ENCODE assay signal across 1 cellular context in the genomic region with DNA sequence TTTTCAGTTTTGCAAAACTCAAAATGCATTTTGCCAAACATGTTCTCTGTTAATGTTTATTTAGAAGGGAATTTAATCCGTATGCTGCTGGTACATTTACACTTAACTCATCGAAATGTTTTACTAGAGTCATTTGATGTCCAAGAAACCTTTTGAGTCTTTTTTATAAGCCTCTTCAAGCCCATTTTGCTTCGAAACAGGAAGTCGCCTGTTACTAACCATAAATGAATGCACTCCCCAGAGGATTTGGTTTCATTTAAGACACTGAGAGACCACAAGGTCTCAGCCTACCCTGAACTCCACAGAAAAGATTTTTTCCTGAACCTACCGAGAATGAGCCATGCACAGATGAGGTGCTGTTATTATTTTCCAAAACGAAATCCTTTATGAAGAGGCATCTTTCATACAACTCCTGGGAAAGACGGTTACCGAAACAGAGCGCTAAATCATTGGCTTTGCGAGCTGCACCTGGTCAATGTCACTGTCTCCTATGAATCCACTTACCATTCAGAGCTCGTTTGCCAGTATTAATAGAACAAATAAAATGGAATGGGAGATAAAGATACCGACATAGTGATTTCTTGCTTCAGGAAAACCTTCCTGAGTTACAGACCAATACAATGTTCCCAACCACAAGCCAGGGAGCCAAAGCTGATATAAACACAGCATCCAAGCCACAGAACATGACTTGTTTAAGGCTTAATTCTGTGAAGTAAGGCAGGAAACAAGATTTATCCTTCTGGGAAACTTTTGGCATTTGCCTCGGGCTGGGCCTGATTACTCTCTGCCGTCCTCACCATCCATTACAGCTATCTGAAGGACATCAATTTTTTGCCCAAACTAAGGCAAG.
A peak's percentile ranks its signal among the peaks of the same experiment; 100 is the strongest.
TF ChIP-seq lines count a peak whose summit lies in the region.

No MANE protein-coding gene starts in this region.

TF ChIP-seq in HEK293, 187 proteins besides CTCF, POLR2A, EP300 and RAD21 (continued from another document):
- TF ChIP-seq, protein P1, sequence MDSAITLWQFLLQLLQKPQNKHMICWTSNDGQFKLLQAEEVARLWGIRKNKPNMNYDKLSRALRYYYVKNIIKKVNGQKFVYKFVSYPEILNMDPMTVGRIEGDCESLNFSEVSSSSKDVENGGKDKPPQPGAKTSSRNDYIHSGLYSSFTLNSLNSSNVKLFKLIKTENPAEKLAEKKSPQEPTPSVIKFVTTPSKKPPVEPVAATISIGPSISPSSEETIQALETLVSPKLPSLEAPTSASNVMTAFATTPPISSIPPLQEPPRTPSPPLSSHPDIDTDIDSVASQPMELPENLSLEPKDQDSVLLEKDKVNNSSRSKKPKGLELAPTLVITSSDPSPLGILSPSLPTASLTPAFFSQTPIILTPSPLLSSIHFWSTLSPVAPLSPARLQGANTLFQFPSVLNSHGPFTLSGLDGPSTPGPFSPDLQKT (IDR thresholded peaks at IDR 0.05; ENCODE audit: borderline replicate concordance, low read depth, low read length), result no peak
- TF ChIP-seq ZNF658 (tag by site-specific recombination; IDR thresholded peaks at IDR 0.05) (no peak), ZNF600 (tag by site-specific recombination; IDR thresholded peaks at IDR 0.05) (no peak), ZNF791 (tag by site-specific recombination; IDR thresholded peaks at IDR 0.05) (no peak), GLIS1 (tag by site-specific recombination; IDR thresholded peaks at IDR 0.05) (peak; percentile 45), ZNF664 (tag by site-specific recombination; IDR thresholded peaks at IDR 0.05) (no peak), ZNF19 (tag by site-specific recombination; IDR thresholded peaks at IDR 0.05; ENCODE audit: low read depth) (no peak), ZNF223 (tag by site-specific recombination; IDR thresholded peaks at IDR 0.05) (no peak), ZNF560 (tag by site-specific recombination; IDR thresholded peaks at IDR 0.05; ENCODE audit: borderline replicate concordance) (no peak), GLIS2 (tag by site-specific recombination; IDR thresholded peaks at IDR 0.05) (no peak), ZNF214 (tag by site-specific recombination; IDR thresholded peaks at IDR 0.05; ENCODE audit: borderline replicate concordance) (no peak), ZNF184 (tag by site-specific recombination; IDR thresholded peaks at IDR 0.05) (no peak), ZBTB8A (tag by site-specific recombination; IDR thresholded peaks at IDR 0.05) (no peak), ZNF626 (tag by site-specific recombination; IDR thresholded peaks at IDR 0.05) (no peak), ZNF426 (tag by site-specific recombination; IDR thresholded peaks at IDR 0.05) (no peak), ZNF596 (tag by site-specific recombination; IDR thresholded peaks at IDR 0.05) (no peak), ZNF366 (tag by site-specific recombination; conservative IDR thresholded peaks at IDR 0.05) (no peak), HOXC10 (CRISPR knock-in tag; IDR thresholded peaks at IDR 0.05) (no peak), ZNF792 (tag by site-specific recombination; IDR thresholded peaks at IDR 0.05) (no peak), ZBTB1 (tag by site-specific recombination; IDR thresholded peaks at IDR 0.05) (no peak), ZNF138 (tag by site-specific recombination; IDR thresholded peaks at IDR 0.05; ENCODE audit: borderline replicate concordance) (no peak), ZNF473 (tag by site-specific recombination; IDR thresholded peaks at IDR 0.05) (no peak), ZNF16 (tag by site-specific recombination; IDR thresholded peaks at IDR 0.05; ENCODE audit: low read depth) (no peak), ZNF549 (tag by site-specific recombination; IDR thresholded peaks at IDR 0.05) (no peak), GFI1B (tag by site-specific recombination; IDR thresholded peaks at IDR 0.05) (no peak), ZNF433 (tag by site-specific recombination; IDR thresholded peaks at IDR 0.05; ENCODE audit: low read depth) (no peak), ZXDB (tag by site-specific recombination; IDR thresholded peaks at IDR 0.05) (no peak), ZNF112 (tag by site-specific recombination; IDR thresholded peaks at IDR 0.05) (no peak), ZBTB20 (tag by site-specific recombination; IDR thresholded peaks at IDR 0.05) (no peak), ZNF747 (tag by site-specific recombination; IDR thresholded peaks at IDR 0.05) (no peak), ZNF837 (tag by site-specific recombination; IDR thresholded peaks at IDR 0.05) (no peak), YY1 (tag by site-specific recombination; IDR thresholded peaks at IDR 0.05) (no peak), ZNF169 (tag by site-specific recombination; IDR thresholded peaks at IDR 0.05) (no peak), YY2 (tag by site-specific recombination; IDR thresholded peaks at IDR 0.05) (no peak), ZNF501 (tag by site-specific recombination; IDR thresholded peaks at IDR 0.05) (no peak), ZNF529 (tag by site-specific recombination; IDR thresholded peaks at IDR 0.05; ENCODE audit: insufficient replicate concordance) (no peak), ZSCAN23 (tag by site-specific recombination; IDR thresholded peaks at IDR 0.05) (no peak)
- TF ChIP-seq, protein P2, sequence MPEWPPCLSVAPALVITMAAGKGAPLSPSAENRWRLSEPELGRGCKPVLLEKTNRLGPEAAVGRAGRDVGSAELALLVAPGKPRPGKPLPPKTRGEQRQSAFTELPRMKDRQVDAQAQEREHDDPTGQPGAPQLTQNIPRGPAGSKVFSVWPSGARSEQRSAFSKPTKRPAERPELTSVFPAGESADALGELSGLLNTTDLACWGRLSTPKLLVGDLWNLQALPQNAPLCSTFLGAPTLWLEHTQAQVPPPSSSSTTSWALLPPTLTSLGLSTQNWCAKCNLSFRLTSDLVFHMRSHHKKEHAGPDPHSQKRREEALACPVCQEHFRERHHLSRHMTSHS (tag by site-specific recombination; IDR thresholded peaks at IDR 0.05), result no peak
- TF ChIP-seq, protein P3, sequence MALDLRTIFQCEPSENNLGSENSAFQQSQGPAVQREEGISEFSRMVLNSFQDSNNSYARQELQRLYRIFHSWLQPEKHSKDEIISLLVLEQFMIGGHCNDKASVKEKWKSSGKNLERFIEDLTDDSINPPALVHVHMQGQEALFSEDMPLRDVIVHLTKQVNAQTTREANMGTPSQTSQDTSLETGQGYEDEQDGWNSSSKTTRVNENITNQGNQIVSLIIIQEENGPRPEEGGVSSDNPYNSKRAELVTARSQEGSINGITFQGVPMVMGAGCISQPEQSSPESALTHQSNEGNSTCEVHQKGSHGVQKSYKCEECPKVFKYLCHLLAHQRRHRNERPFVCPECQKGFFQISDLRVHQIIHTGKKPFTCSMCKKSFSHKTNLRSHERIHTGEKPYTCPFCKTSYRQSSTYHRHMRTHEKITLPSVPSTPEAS (tag by site-specific recombination; IDR thresholded peaks at IDR 0.05), result no peak
- TF ChIP-seq, protein P4, sequence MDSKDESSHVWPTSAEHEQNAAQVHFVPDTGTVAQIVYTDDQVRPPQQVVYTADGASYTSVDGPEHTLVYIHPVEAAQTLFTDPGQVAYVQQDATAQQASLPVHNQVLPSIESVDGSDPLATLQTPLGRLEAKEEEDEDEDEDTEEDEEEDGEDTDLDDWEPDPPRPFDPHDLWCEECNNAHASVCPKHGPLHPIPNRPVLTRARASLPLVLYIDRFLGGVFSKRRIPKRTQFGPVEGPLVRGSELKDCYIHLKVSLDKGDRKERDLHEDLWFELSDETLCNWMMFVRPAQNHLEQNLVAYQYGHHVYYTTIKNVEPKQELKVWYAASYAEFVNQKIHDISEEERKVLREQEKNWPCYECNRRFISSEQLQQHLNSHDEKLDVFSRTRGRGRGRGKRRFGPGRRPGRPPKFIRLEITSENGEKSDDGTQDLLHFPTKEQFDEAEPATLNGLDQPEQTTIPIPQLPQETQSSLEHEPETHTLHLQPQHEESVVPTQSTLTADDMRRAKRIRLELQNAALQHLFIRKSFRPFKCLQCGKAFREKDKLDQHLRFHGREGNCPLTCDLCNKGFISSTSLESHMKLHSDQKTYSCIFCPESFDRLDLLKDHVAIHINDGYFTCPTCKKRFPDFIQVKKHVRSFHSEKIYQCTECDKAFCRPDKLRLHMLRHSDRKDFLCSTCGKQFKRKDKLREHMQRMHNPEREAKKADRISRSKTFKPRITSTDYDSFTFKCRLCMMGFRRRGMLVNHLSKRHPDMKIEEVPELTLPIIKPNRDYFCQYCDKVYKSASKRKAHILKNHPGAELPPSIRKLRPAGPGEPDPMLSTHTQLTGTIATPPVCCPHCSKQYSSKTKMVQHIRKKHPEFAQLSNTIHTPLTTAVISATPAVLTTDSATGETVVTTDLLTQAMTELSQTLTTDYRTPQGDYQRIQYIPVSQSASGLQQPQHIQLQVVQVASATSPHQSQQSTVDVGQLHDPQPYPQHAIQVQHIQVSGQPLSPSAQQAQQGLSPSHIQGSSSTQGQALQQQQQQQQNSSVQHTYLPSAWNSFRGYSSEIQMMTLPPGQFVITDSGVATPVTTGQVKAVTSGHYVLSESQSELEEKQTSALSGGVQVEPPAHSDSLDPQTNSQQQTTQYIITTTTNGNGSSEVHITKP (tag by site-specific recombination; IDR thresholded peaks at IDR 0.05), result no peak
- TF ChIP-seq, protein P5, sequence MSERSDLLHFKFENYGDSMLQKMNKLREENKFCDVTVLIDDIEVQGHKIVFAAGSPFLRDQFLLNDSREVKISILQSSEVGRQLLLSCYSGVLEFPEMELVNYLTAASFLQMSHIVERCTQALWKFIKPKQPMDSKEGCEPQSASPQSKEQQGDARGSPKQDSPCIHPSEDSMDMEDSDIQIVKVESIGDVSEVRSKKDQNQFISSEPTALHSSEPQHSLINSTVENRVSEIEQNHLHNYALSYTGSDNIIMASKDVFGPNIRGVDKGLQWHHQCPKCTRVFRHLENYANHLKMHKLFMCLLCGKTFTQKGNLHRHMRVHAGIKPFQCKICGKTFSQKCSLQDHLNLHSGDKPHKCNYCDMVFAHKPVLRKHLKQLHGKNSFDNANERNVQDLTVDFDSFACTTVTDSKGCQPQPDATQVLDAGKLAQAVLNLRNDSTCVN (tag by site-specific recombination; optimal IDR thresholded peaks at IDR 0.05), result no peak
- TF ChIP-seq, protein P6, sequence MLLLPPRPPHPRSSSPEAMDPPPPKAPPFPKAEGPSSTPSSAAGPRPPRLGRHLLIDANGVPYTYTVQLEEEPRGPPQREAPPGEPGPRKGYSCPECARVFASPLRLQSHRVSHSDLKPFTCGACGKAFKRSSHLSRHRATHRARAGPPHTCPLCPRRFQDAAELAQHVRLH (tag by site-specific recombination; IDR thresholded peaks at IDR 0.05), result 0 out of 2 replicates have a peak, but pooled peaks have one; percentile 23
